Comparison of ENCODE assay signal across 28 cellular contexts in genomic region chr16:64311241-64311640, GRCh38.
DNase-seq lines count a peak whose midpoint lies in the region; ATAC-seq and TF ChIP-seq lines count a peak whose summit lies in the region.
"Had no signal": no experiment of that assay in that cellular context is flagged by ENCODE, and none has a peak within 500 bp of the region (broad histone marks: within the 10 kb centered on the region; RNA-seq: fewer than 3 reads in every experiment).

No MANE protein-coding gene starts in this region.

- no peak for ATAC-seq in GM21825 (IDR thresholded peaks at IDR 0.05; ENCODE audit: unreplicated experiment)
- no peak for ATAC-seq in GM19324 (IDR thresholded peaks at IDR 0.05; ENCODE audit: low FRiP score, unreplicated experiment)
- ATAC-seq: activated T-cell treated with anti-CD3 and anti-CD28 coated beads, Interleukin-2, amount 50 U/mL, for 4 hours; effector memory CD8-positive, alpha-beta T cell; mucosa of descending colon; natural killer cell treated with Interleukin-12 subunit alpha and Interleukin-12 subunit beta and Interleukin-15 and Interleukin-18, amount 100 ng/mL, for 72 hours; WTC11 had no signal

- H3K9me3 ChIP-seq in CD8-positive, alpha-beta memory T cell (ENCODE audit: low read length) = no peaks in the 10 kb centered on the region
- H3K9me3 ChIP-seq: esophagus squamous epithelium, mucosa of descending colon, ovary, upper lobe of left lung had no signal

- no peaks in the 10 kb centered on the region for H3K4me1 ChIP-seq in CD8-positive, alpha-beta memory T cell (ENCODE audit: insufficient read depth, low read length)
- H3K4me1 ChIP-seq: breast epithelium, esophagus squamous epithelium, upper lobe of left lung had no signal

- DNase-seq in HS-27A (ENCODE audit: low read depth) (peak; percentile 20), astrocyte of the cerebellum (ENCODE audit: low read depth) (peak; percentile 6), fibroblast of peridontal ligament (ENCODE audit: extremely low read depth) (peak; percentile 38), hippocampal formation (lab: John Stamatoyannopoulos, UW) (no peak)
- DNase-seq in CD8-positive, alpha-beta memory T cell = no peak
- DNase-seq: activated CD4-positive, alpha-beta T cell treated with anti-CD3 and anti-CD28 coated beads, Interleukin-2, amount 10 ng/mL, durations not matched to agents 7 days and 5 days; activated naive CD4-positive, alpha-beta T cell treated with Interleukin-2 at 50 U/mL for 16 hours; activated T-cell treated with anti-CD3 and anti-CD28 coated beads, Interleukin-2, amount 50 U/mL, for 4 hours; effector memory CD8-positive, alpha-beta T cell; esophagus squamous epithelium; mucosa of descending colon; NCI-H1048; NCI-H1694; NCI-H2171; NCI-H510A; ovary; PC-9; SHP77 treated with DMSO at 0.1 percent for 48 hours; stimulated activated CD4-positive, alpha-beta T cell treated with anti-CD3 and anti-CD28 coated beads, Interleukin-2, amount 100 ng/mL, for 48 hours; upper lobe of left lung had no signal

- H3K27me3 ChIP-seq in CD8-positive, alpha-beta memory T cell (ENCODE audit: insufficient read depth, low read length, poor library complexity, severe bottlenecking) = no peaks in the 10 kb centered on the region
- H3K27me3 ChIP-seq: breast epithelium, esophagus squamous epithelium, ovary, upper lobe of left lung had no signal

- no peak overlapping the region for H3K4me3 ChIP-seq in astrocyte of the cerebellum (ENCODE audit: low read depth, low read length)
- no peak overlapping the region for H3K4me3 ChIP-seq in CD8-positive, alpha-beta memory T cell (ENCODE audit: low read length)
- H3K4me3 ChIP-seq: breast epithelium, coronary artery, esophagus squamous epithelium, lung, mucosa of descending colon, ovary, PC-9, upper lobe of left lung had no signal

- H3K4me3 Mint-ChIP-seq in CD8-positive, alpha-beta memory T cell = no peak overlapping the region
- H3K4me3 Mint-ChIP-seq: activated CD4-positive, alpha-beta T cell treated with anti-CD3 and anti-CD28 coated beads, Interleukin-2, amount 10 ng/mL, durations not matched to agents 7 days and 5 days; activated T-cell treated with anti-CD3 and anti-CD28 coated beads, Interleukin-2, amount 50 U/mL, for 4 hours; effector memory CD8-positive, alpha-beta T cell; natural killer cell treated with Interleukin-12 subunit alpha and Interleukin-12 subunit beta and Interleukin-15 and Interleukin-18, amount 100 ng/mL, for 72 hours; WTC11 had no signal

- CTCF ChIA-PET in CD8-positive, alpha-beta memory T cell (lab: Charles Lee) = no interaction called here

- peaks cover 25 to 48% (median 30%) of the 10 kb centered on the region in 5 donors for H3K9me3 Mint-ChIP-seq in CD8-positive, alpha-beta memory T cell

- in situ Hi-C loops in astrocyte of the cerebellum (cut with HindIII; ENCODE audit: low sequenced_read_pairs) = no loop called here

- H3K4me1 Mint-ChIP-seq in CD8-positive, alpha-beta memory T cell = no peaks in the 10 kb centered on the region
- H3K4me1 Mint-ChIP-seq: activated CD4-positive, alpha-beta T cell treated with anti-CD3 and anti-CD28 coated beads, Interleukin-2, amount 10 ng/mL, durations not matched to agents 7 days and 5 days had no signal

- H3K27me3 Mint-ChIP-seq in CD8-positive, alpha-beta memory T cell = no peaks in the 10 kb centered on the region
- H3K27me3 Mint-ChIP-seq: activated CD4-positive, alpha-beta T cell treated with anti-CD3 and anti-CD28 coated beads, Interleukin-2, amount 10 ng/mL, durations not matched to agents 7 days and 5 days; effector memory CD8-positive, alpha-beta T cell; natural killer cell treated with Interleukin-12 subunit alpha and Interleukin-12 subunit beta and Interleukin-15 and Interleukin-18, amount 100 ng/mL, for 72 hours had no signal

- H3K36me3 Mint-ChIP-seq in CD8-positive, alpha-beta memory T cell = no peaks in the 10 kb centered on the region

- no peak for TF ChIP-seq CTCF in astrocyte of the cerebellum (IDR thresholded peaks at IDR 0.05; ENCODE audit: low read depth, low read length, missing control alignments)

- H3K27ac ChIP-seq in CD8-positive, alpha-beta memory T cell (ENCODE audit: low read depth, low read length) = no peak overlapping the region
- H3K27ac ChIP-seq: breast epithelium, C4-2B, coronary artery, esophagus squamous epithelium, ovary, PC-9, upper lobe of left lung had no signal

- H3K36me3 ChIP-seq in CD8-positive, alpha-beta memory T cell (ENCODE audit: insufficient read depth, low read length) = no peaks in the 10 kb centered on the region
- H3K36me3 ChIP-seq: breast epithelium, esophagus squamous epithelium, ovary, upper lobe of left lung had no signal

- H3K27ac Mint-ChIP-seq in CD8-positive, alpha-beta memory T cell = no peak overlapping the region
- H3K27ac Mint-ChIP-seq: activated CD4-positive, alpha-beta T cell treated with anti-CD3 and anti-CD28 coated beads, Interleukin-2, amount 10 ng/mL, durations not matched to agents 7 days and 5 days; effector memory CD8-positive, alpha-beta T cell; natural killer cell treated with Interleukin-12 subunit alpha and Interleukin-12 subunit beta and Interleukin-15 and Interleukin-18, amount 100 ng/mL, for 72 hours; WTC11 had no signal

- POLR2A ChIA-PET in CD8-positive, alpha-beta memory T cell (lab: Charles Lee) = no interaction called here

Comparison
In these comparisons a context has a peak if more than half of its experiments do, and no peak if none do; other contexts are left out.
1. DNase-seq: peak in HS-27A (single experiment), astrocyte of the cerebellum (single experiment) and fibroblast of peridontal ligament (single experiment); none in hippocampal formation (0 of 2) and CD8-positive, alpha-beta memory T cell (0 of 5).